Comparison of ENCODE assay signal across 19 cellular contexts in the genomic region with DNA sequence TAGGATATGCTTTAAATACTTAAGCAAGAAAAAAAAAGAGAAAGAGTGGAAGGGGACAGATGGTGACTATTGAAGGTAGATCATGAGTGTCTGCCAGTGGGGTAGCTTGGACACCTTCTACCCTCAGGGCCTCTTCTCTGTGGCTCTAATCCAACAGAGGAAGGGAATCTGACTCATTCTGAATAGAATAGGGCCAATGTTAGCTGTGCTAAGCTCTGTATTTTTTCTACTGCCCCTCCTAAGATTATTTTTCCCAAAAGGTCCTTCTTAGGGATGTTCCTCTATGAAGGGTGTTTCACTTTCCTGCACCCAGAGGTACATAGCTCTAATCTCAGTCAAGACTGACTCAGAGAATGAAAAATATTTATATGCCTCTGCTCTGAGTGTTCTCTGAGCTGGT. TPM values are rescaled to one million over a fixed set of nuclear protein-coding genes. Genes with fewer than 3 reads are reported as not detected.
DNase-seq lines count a peak whose midpoint lies in the region; ATAC-seq, FAIRE-seq and TF ChIP-seq lines count a peak whose summit lies in the region.
"Had no signal": no experiment of that assay in that cellular context is flagged by ENCODE, and none has a peak within 500 bp of the region (broad histone marks: within the 10 kb centered on the region; RNA-seq: fewer than 3 reads in every experiment).

No MANE protein-coding gene starts in this region.

- ATAC-seq in foreskin keratinocyte, result peak; percentile 49
- ATAC-seq: GM12878, HCT116 had no signal

- intact Hi-C loops in spleen (cut with DNase I; ENCODE audit: low total_unique reads), result no loop called here

- DNase-seq in NCI-H2171 treated with DMSO at 0.1 percent for 48 hours (lab: John Stamatoyannopoulos, UW) (peak; percentile 69), NCI-H2171 (lab: John Stamatoyannopoulos, UW) (no peak), NCI-H446 treated with DMSO at 0.1 percent for 48 hours (lab: John Stamatoyannopoulos, UW) (peak; percentile 64), bronchial epithelial cell (ENCODE audit: low read depth) (peak; percentile 49), foreskin keratinocyte (peak in 1 of 2 donors; percentile 52), MG63 (no peak), HK-2 (ENCODE audit: unreplicated experiment) (no peak), spleen (no peak)
- DNase-seq: Calu3; CD4-positive, CD25-positive, alpha-beta regulatory T cell; DMS 273 treated with DMSO at 0.1 percent for 48 hours; GM23248 had no signal

- no peak for TF ChIP-seq CTCF in bronchial epithelial cell (IDR thresholded peaks at IDR 0.05; ENCODE audit: insufficient read depth, low read length, severe bottlenecking)
- no peak for TF ChIP-seq CTCF in foreskin keratinocyte (conservative IDR thresholded peaks at IDR 0.05)
- TF ChIP-seq CTCF in spleen (IDR thresholded peaks at IDR 0.05 in 8 of 11, conservative IDR thresholded peaks at IDR 0.05 in 3 of 11), result no peak

- no peak for FAIRE-seq in bronchial epithelial cell (lab: Jason Lieb, UNC)
- FAIRE-seq: GM12878, H54 had no signal

- H3K27ac ChIP-seq in foreskin keratinocyte (no peak overlapping the region), spleen (no peak overlapping the region)
- H3K27ac ChIP-seq: 22Rv1, BLaER1, GM23248 had no signal

- no peak for TF ChIP-seq POLR2A in spleen (IDR thresholded peaks at IDR 0.05)

- H3K4me3 ChIP-seq in bronchial epithelial cell (ENCODE audit: low read depth, low read length), result no peak overlapping the region
- no peak overlapping the region for H3K4me3 ChIP-seq in MG63
- no peak overlapping the region for H3K4me3 ChIP-seq in spleen
- H3K4me3 ChIP-seq: BLaER1, GM12878, GM23248 had no signal

- no peaks in the 10 kb centered on the region for H3K9me3 ChIP-seq in MG63
- no peaks in the 10 kb centered on the region for H3K9me3 ChIP-seq in spleen
- H3K9me3 ChIP-seq: BLaER1 had no signal

- H3K4me1 ChIP-seq in foreskin keratinocyte (no peaks in the 10 kb centered on the region), spleen (no peaks in the 10 kb centered on the region)
- H3K4me1 ChIP-seq: BLaER1 had no signal

- H3K27me3 ChIP-seq in bronchial epithelial cell (ENCODE audit: control insufficient read depth, insufficient read depth, low read length) (no peaks in the 10 kb centered on the region), foreskin keratinocyte (peaks cover 3% of the 10 kb centered on the region), MG63 (no peaks in the 10 kb centered on the region), spleen (replicated peaks in 1 of 7) (peaks cover 0 to 8% (median 0%) of the 10 kb centered on the region in 7 donors)
- H3K27me3 ChIP-seq: BLaER1 had no signal

- no peaks in the 10 kb centered on the region for H3K36me3 ChIP-seq in bronchial epithelial cell (ENCODE audit: control insufficient read depth, insufficient read depth, low read length)
- H3K36me3 ChIP-seq in MG63, result no peaks in the 10 kb centered on the region
- H3K36me3 ChIP-seq in spleen, result no peaks in the 10 kb centered on the region
- H3K36me3 ChIP-seq: BLaER1 had no signal

RNA-seq across cellular contexts. Expression of a gene that starts 25.6 kb away (rescaled TPM):
- total RNA-seq in bronchial epithelial cell (under 0.01 TPM in 2 replicates), foreskin keratinocyte (under 0.01 TPM in 2 replicates), spleen (under 1 TPM in 5 of 7 donors, not detected in 2; 0.07 to 0.24 (median 0.13) TPM)
- polyA plus RNA-seq in foreskin keratinocyte (under 0.01 and 0.01 TPM in 2 replicates), spleen (under 1 TPM; 0.03 to 0.04 (median 0.03) TPM)
- not detected in 2 replicates for total RNA-seq in MG63 (2014; rRNA removed; shearing (Covaris generic); ENCODE audit: low replicate concordance)
- total RNA-seq: Calu3; CD4-positive, CD25-positive, alpha-beta regulatory T cell; Daoy; GM23248; HT1080 had no signal
- polyA plus RNA-seq: CD4-positive, CD25-positive, alpha-beta regulatory T cell had no signal

Comparison
In these comparisons a context has a peak if more than half of its experiments do, and no peak if none do; other contexts are left out.
1. DNase-seq: peak in NCI-H2171 treated with DMSO at 0.1 percent for 48 hours (single experiment), NCI-H446 treated with DMSO at 0.1 percent for 48 hours (single experiment) and bronchial epithelial cell (single experiment); none in NCI-H2171 (single experiment), MG63 (single experiment), HK-2 (single experiment) and spleen (single experiment).